Comparison of ENCODE assay signal across 7 cellular contexts in the genomic region with DNA sequence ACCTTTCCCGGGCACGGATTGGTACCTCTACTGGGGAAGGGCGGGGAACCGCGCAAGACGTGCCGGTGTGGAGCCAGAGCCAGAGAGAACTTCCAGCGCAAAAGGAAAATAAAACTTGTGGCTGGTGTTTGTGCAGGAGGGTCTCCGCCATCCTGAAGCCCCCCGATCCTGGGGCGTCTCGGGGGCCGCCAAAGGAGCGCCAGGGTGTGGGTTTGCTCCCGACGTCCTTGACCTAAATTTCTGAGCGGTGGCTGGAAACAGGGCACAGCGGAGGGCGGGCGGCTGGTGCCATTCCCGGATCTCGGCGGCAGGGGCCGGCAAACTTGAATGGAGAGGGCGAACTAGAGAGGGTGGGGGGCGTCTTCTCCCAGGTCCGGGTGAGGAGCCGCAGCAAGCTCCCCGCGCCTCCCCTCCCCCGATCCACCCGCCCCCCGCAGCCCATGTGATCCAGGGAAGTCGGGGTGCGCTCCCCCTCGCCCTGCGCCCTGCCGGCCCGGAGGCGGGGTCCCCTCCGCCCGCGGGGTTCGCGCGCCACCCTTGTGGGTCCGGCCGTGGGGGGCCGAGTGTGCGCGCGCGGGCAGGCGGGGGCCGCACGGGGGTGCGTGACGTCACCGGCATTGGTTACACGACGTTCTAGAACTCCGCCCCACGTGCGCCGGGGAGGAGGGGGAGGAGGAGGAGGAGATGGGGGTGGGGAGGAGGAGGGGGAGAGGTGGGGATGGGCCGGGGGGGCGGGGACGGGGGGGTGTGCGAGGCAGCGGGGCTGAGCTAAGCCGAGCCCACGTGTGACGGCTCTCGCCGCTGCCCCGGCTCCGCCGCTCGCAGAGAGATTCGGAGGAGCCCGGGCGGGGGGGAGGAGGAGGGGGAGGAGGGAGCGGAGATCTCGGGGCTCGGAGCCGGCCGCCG. TPM values are rescaled to one million over a fixed set of nuclear protein-coding genes. Genes with fewer than 3 reads are reported as not detected.
DNase-seq lines count a peak whose midpoint lies in the region; ATAC-seq and TF ChIP-seq lines count a peak whose summit lies in the region.

MSI2 (plus strand) TSS at position 748 of the 906 bp plus-strand sequence. CDS start 220 bp downstream, outside the sequence.

- peak within 1 kb of the TSS; percentile 89 to 95 (median 90) for H3K27ac ChIP-seq in spleen

- DNase-seq in NCI-H2196 (lab: John Stamatoyannopoulos, UW; ENCODE audit: unreplicated experiment) (peak; percentile 92), iris pigment epithelial cell (ENCODE audit: low read depth) (peak; percentile 86), spleen (peak; percentile 97)
- peak; percentile 87 for DNase-seq in central memory CD4-positive, alpha-beta T cell

- H3K27me3 ChIP-seq in spleen (replicated peaks in 1 of 7) = no peaks in the 10 kb centered on the region

- intact Hi-C loops in spleen (cut with DNase I; ENCODE audit: low total_unique reads) = no loop called here

- ATAC-seq in GM18858 (IDR thresholded peaks at IDR 0.05; ENCODE audit: unreplicated experiment) = peak; percentile 37
- peak; percentile 77 for ATAC-seq in HG03045 (IDR thresholded peaks at IDR 0.05; ENCODE audit: unreplicated experiment)
- peak; percentile 81 to 84 for ATAC-seq in activated CD4-positive, CD25-positive, alpha-beta regulatory T cell treated with anti-CD3 and anti-CD28 coated beads, Interleukin-2, amount 50 U/mL, for 24 hours

- TF ChIP-seq POLR2A in spleen (IDR thresholded peaks at IDR 0.05) = no peak

- peaks cover 15 to 51% (median 41%) of the 10 kb centered on the region in 6 donors for H3K4me1 ChIP-seq in spleen

- peaks cover 0 to 10% (median 2%) of the 10 kb centered on the region in 8 donors for H3K9me3 ChIP-seq in spleen

- no peak for TF ChIP-seq CTCF in spleen (IDR thresholded peaks at IDR 0.05 in 8 of 11, conservative IDR thresholded peaks at IDR 0.05 in 3 of 11)

- peak within 1 kb of the TSS; percentile 70 to 90 (median 84) for H3K4me3 ChIP-seq in spleen

- WGBS in spleen, 5 donors = 1% methylated on average over 16 to 87 of the region's 88 CpGs

- peaks cover 0 to 8% (median 0%) of the 10 kb centered on the region in 6 donors for H3K36me3 ChIP-seq in spleen

RNA-seq across cellular contexts. Expression of gene MSI2, which starts in this region (rescaled TPM):
- total RNA-seq in spleen = 100 to 1,000 TPM in 2 of 7 donors, 10 to 100 TPM in 5; 47.0 to 131 (median 87.2) TPM
- 10 to 100 TPM in 2 of 3 donors, 1 to 10 TPM in 1; 9.8 to 18.0 (median 13.2) TPM for polyA plus RNA-seq in spleen

Comparison
In these comparisons a context has a peak if more than half of its experiments do, and no peak if none do; other contexts are left out.
1. Peak in every context shown above with its lines: DNase-seq, ATAC-seq, H3K4me3 ChIP-seq and H3K27ac ChIP-seq.